ENCODE assay signal across 1 cellular context in genomic region chr22:38435010-38435409, GRCh38.
TF ChIP-seq lines count a peak whose summit lies in the region.

No MANE protein-coding gene starts in this region.

TF ChIP-seq in K562, 482 proteins besides CTCF, POLR2A, EP300 and RAD21:
- TF ChIP-seq FOXA3 (CRISPR knock-in tag; conservative IDR thresholded peaks at IDR 0.05 in 1 of 2, IDR thresholded peaks at IDR 0.05 in 1 of 2) (no peak), ZBTB17 (CRISPR knock-in tag; IDR thresholded peaks at IDR 0.05) (no peak), HMG20B (CRISPR knock-in tag; IDR thresholded peaks at IDR 0.05) (no peak), CCAR2 (IDR thresholded peaks at IDR 0.05; ENCODE audit: low read depth, low read length) (no peak), SRSF7 (optimal IDR thresholded peaks at IDR 0.05; ENCODE audit: low read depth, low read length) (no peak), E2F8 (IDR thresholded peaks at IDR 0.05; ENCODE audit: low read depth, partially characterized antibody) (no peak), TGIF2 (CRISPR knock-in tag; IDR thresholded peaks at IDR 0.05) (no peak), ZNF699 (CRISPR knock-in tag; IDR thresholded peaks at IDR 0.05; ENCODE audit: insufficient replicate concordance) (no peak)
